ENCODE assay signal across 1 cellular context in genomic region chrX:7088968-7089615, GRCh38.
TF ChIP-seq lines count a peak whose summit lies in the region.

No MANE protein-coding gene starts in this region.

TF ChIP-seq in K562, 482 proteins besides CTCF, POLR2A, EP300 and RAD21 (continued from another document):
- TF ChIP-seq CHD7 (IDR thresholded peaks at IDR 0.05; ENCODE audit: low read depth, low read length) (no peak), ZSCAN29 (IDR thresholded peaks at IDR 0.05) (no peak), ELF1 (tag; IDR thresholded peaks at IDR 0.05) (no peak), CTCFL (IDR thresholded peaks at IDR 0.05; ENCODE audit: borderline replicate concordance, insufficient read depth, low read depth, low read length, poor library complexity, severe bottlenecking) (no peak), ZBED1 (IDR thresholded peaks at IDR 0.05) (no peak), CAMTA2 (CRISPR knock-in tag; conservative IDR thresholded peaks at IDR 0.05) (no peak), ARHGAP35 (IDR thresholded peaks at IDR 0.05; ENCODE audit: partially characterized antibody) (no peak), PML (IDR thresholded peaks at IDR 0.05; ENCODE audit: low read length) (no peak), SIRT6 (IDR thresholded peaks at IDR 0.05; ENCODE audit: low read depth, low read length) (no peak), ETS2 (tag; IDR thresholded peaks at IDR 0.05; ENCODE audit: borderline replicate concordance, poor library complexity, severe bottlenecking) (no peak)
- TF ChIP-seq, protein P1, sequence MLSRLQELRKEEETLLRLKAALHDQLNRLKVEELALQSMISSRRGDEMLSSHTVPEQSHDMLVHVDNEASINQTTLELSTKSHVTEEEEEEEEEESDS (CRISPR knock-in tag; IDR thresholded peaks at IDR 0.05), result no peak
- TF ChIP-seq, protein P2, sequence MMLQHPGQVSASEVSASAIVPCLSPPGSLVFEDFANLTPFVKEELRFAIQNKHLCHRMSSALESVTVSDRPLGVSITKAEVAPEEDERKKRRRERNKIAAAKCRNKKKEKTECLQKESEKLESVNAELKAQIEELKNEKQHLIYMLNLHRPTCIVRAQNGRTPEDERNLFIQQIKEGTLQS (IDR thresholded peaks at IDR 0.05), result no peak
- TF ChIP-seq, protein P2 (CRISPR knock-in tag; conservative IDR thresholded peaks at IDR 0.05), result no peak
